ENCODE assay signal across 15 cellular contexts in genomic region chr3:54138937-54139547, GRCh38. TPM values are rescaled to one million over a fixed set of nuclear protein-coding genes. Genes with fewer than 3 reads are reported as not detected.
"Had no signal": no experiment of that assay in that cellular context is flagged by ENCODE, and none has a peak within 500 bp of the region (broad histone marks: within the 10 kb centered on the region; RNA-seq: fewer than 3 reads in every experiment).

No MANE protein-coding gene starts in this region.

- H3K9me3 Mint-ChIP-seq: activated naive CD4-positive, alpha-beta T cell treated with anti-CD3 and anti-CD28 coated beads, Interleukin-2, amount 50 U/mL, for 24 hours; natural killer cell treated with Interleukin-12 subunit alpha and Interleukin-12 subunit beta and Interleukin-15 and Interleukin-18, amount 100 ng/mL, for 72 hours had no signal

- H3K4me3 Mint-ChIP-seq: activated naive CD4-positive, alpha-beta T cell treated with anti-CD3 and anti-CD28 coated beads, Interleukin-2, amount 50 U/mL, for 24 hours; natural killer cell treated with Interleukin-12 subunit alpha and Interleukin-12 subunit beta and Interleukin-15 and Interleukin-18, amount 100 ng/mL, for 72 hours had no signal

- H3K9me3 ChIP-seq: adrenal gland, suprapubic skin had no signal

- H3K27me3 Mint-ChIP-seq: activated naive CD4-positive, alpha-beta T cell treated with anti-CD3 and anti-CD28 coated beads, Interleukin-2, amount 50 U/mL, for 24 hours had no signal

- DNase-seq: activated CD4-positive, alpha-beta T cell treated with anti-CD3 and anti-CD28 coated beads for 1 hour; activated CD4-positive, alpha-beta T cell treated with anti-CD3 and anti-CD28 coated beads, Interleukin-2, amount 50 U/mL, for 48 hours; activated effector memory CD4-positive, alpha-beta T cell treated with anti-CD3 and anti-CD28 coated beads, Interleukin-2, amount 50 U/mL, for 16 hours; activated T-cell treated with anti-CD3 and anti-CD28 coated beads, Interleukin-2, amount 50 U/mL, for 1 hour; adrenal gland; caudate nucleus; left cardiac atrium; mesendoderm; occipital lobe; stimulated activated naive CD8-positive, alpha-beta T cell treated with anti-CD3 and anti-CD28 coated beads, Interleukin-15, Interleukin-2, amounts not matched to agents 100 U/mL and 50 U/mL, for 24 hours had no signal

- FAIRE-seq: colon had no signal

- H3K4me1 ChIP-seq: adrenal gland, suprapubic skin had no signal

- H3K36me3 Mint-ChIP-seq: activated naive CD4-positive, alpha-beta T cell treated with anti-CD3 and anti-CD28 coated beads, Interleukin-2, amount 50 U/mL, for 24 hours; natural killer cell treated with Interleukin-12 subunit alpha and Interleukin-12 subunit beta and Interleukin-15 and Interleukin-18, amount 100 ng/mL, for 72 hours had no signal

- H3K27me3 ChIP-seq: adrenal gland had no signal

- H3K27ac Mint-ChIP-seq: activated naive CD4-positive, alpha-beta T cell treated with anti-CD3 and anti-CD28 coated beads, Interleukin-2, amount 50 U/mL, for 24 hours; natural killer cell treated with Interleukin-12 subunit alpha and Interleukin-12 subunit beta and Interleukin-15 and Interleukin-18, amount 100 ng/mL, for 72 hours had no signal

- H3K36me3 ChIP-seq: adrenal gland, suprapubic skin had no signal

- ATAC-seq: natural killer cell treated with Interleukin-12 subunit alpha and Interleukin-12 subunit beta and Interleukin-15 and Interleukin-18, amount 100 ng/mL, for 72 hours; stimulated activated naive CD8-positive, alpha-beta T cell treated with anti-CD3 and anti-CD28 coated beads, Interleukin-15, Interleukin-2, amounts not matched to agents 100 U/mL and 50 U/mL, for 24 hours had no signal

- H3K27ac ChIP-seq: adrenal gland, suprapubic skin had no signal

- H3K4me1 Mint-ChIP-seq: activated naive CD4-positive, alpha-beta T cell treated with anti-CD3 and anti-CD28 coated beads, Interleukin-2, amount 50 U/mL, for 24 hours had no signal

- H3K4me3 ChIP-seq: adrenal gland, suprapubic skin had no signal

RNA-seq across cellular contexts. Expression of gene CACNA2D3, which starts 16.7 kb away (rescaled TPM):
- total RNA-seq: natural killer cell treated with Interleukin-12 subunit alpha and Interleukin-12 subunit beta and Interleukin-15 and Interleukin-18, amount 100 ng/mL, for 72 hours; T-helper 1 cell treated with Interleukin-12 subunit alpha and Interleukin-12 subunit beta and Interleukin-4 antibody, amounts not matched to agents 30 ng/mL and 1 ng/mL, for 36 hours had no signal
